27 cellular contexts compared by ENCODE assay signal in the genomic region with DNA sequence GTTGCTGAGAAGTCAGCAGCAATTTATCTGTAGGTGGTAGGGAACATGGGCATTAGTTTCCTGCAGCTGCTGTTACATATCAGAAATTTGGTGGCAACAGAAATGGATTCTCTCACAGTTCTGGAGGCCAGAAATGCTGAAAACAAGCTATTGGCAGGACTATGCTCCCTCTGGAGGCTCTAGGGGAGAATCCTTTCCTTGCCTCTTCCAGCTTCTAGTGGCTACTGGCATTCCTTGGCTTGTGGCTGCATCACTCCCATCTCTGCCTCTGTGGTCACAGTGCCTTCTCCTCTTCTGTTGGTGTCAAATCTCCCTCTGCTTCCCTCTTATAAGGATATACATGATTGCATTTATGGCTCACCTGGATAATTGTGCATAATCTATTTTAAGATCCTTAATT.
"Had no signal": no experiment of that assay in that cellular context is flagged by ENCODE, and none has a peak within 500 bp of the region (broad histone marks: within the 10 kb centered on the region; RNA-seq: fewer than 3 reads in every experiment).

No MANE protein-coding gene starts in this region.

- H3K4me3 Mint-ChIP-seq: T-cell; T-helper 1 cell treated with Interleukin-12 subunit alpha and Interleukin-12 subunit beta and Interleukin-4 antibody, amounts not matched to agents 30 μg/mL and 1 μg/mL, for 36 hours had no signal

- FAIRE-seq: HepG2 had no signal

- H3K4me2 ChIP-seq: KMS-11, SK-N-SH had no signal

- H3K36me3 ChIP-seq: MG63 had no signal

- H3K27me3 ChIP-seq: MG63 had no signal

- H3K9me3 Mint-ChIP-seq: T-helper 1 cell treated with Interleukin-12 subunit alpha and Interleukin-12 subunit beta and Interleukin-4 antibody, amounts not matched to agents 30 μg/mL and 1 μg/mL, for 36 hours had no signal

- H3K27ac ChIP-seq: KMS-11, RWPE1 had no signal

- H3K36me3 Mint-ChIP-seq: T-cell had no signal

- H3K9ac ChIP-seq: KMS-11, SK-N-SH had no signal

- H3K9me3 ChIP-seq: MG63, SK-N-SH had no signal

- H3K27ac Mint-ChIP-seq: T-cell; T-helper 1 cell treated with Interleukin-12 subunit alpha and Interleukin-12 subunit beta and Interleukin-4 antibody, amounts not matched to agents 30 μg/mL and 1 μg/mL, for 36 hours had no signal

- DNase-seq: IMR-90, Kasumi-1, MG63, NCI-H1092, NCI-H1105 treated with DMSO at 0.1 percent for 48 hours, NCI-H1417 treated with DMSO at 0.1 percent for 48 hours, NCI-H146, NCI-H1694 treated with DMSO at 0.1 percent for 48 hours, NCI-H1930, NCI-H2081, NCI-H2107, NCI-H2171 treated with DMSO at 0.1 percent for 48 hours, NCI-H345, NCI-H446 treated with DMSO at 0.1 percent for 48 hours, NCI-H510A treated with DMSO at 0.1 percent for 48 hours, NCI-H526 treated with DMSO at 0.1 percent for 48 hours, NCI-H748 treated with DMSO at 0.1 percent for 48 hours, SHP77, SK-N-SH, SW 1271, T-cell had no signal

- ATAC-seq: HepG2, Panc1, PC-3, T-cell had no signal

- H3K4me3 ChIP-seq: MG63 had no signal
